ENCODE assay signal across 13 cellular contexts in the genomic region with DNA sequence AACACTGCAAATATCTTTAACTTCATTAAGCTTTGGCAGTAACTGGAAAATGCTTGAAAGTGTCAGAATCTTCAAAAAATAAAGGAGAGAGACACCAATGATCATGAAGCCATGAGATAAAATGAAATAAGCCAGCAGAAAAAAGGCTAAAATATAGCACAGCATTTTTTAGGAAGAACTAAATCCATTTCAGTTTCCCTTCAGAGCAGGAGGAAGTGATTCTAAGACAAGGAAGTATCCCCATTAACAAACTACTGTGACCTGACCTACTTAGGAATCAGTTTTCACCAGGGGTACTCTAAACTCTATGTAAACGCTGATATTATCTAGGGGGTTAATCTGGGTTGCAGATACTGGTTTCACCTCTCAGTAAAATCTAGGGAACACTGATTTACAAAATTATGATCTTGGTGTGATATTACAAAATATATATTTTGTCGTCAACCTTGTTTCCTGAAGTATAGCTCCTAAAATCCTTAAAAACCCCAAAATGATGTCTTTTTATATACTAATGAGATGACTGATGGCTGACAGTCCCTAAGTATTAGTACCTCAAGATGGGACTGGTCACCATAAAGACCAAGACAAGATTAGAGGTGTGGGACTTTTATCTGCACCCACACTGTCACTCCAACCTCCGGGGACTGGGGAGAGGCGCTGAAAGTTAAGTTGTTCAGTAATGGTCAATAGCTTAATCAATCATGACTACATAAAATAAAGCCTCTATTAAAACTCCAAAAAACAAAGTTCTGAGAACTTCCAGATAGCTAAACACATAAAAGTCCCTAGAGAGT. TPM values are rescaled to one million over a fixed set of nuclear protein-coding genes. Genes with fewer than 3 reads are reported as not detected.
A peak's percentile ranks its signal among the peaks of the same experiment; 100 is the strongest.
DNase-seq lines count a peak whose midpoint lies in the region; ATAC-seq and TF ChIP-seq lines count a peak whose summit lies in the region.
"Had no signal": no experiment of that assay in that cellular context is flagged by ENCODE, and none has a peak within 500 bp of the region (broad histone marks: within the 10 kb centered on the region; RNA-seq: fewer than 3 reads in every experiment).

No MANE protein-coding gene starts in this region.

- H3K27ac ChIP-seq in C4-2B, result peak overlapping the region; percentile 60
- peak overlapping the region; percentile 91 for H3K27ac ChIP-seq in KOPT-K1 (ENCODE audit: low read depth, low read length, poor library complexity, severe bottlenecking)
- H3K27ac ChIP-seq: neural progenitor cell had no signal

- H3K4me3 Mint-ChIP-seq in activated CD8-positive, alpha-beta T cell treated with anti-CD3 and anti-CD28 coated beads, Interleukin-2, amount 10 ng/mL, durations not matched to agents 7 days and 5 days, result peak overlapping the region; percentile 60
- peak overlapping the region in 6 of 8 donors; percentile 65 to 100 (median 87) for H3K4me3 Mint-ChIP-seq in naive B cell

- no peaks in the 10 kb centered on the region for H3K27me3 Mint-ChIP-seq in activated CD8-positive, alpha-beta T cell treated with anti-CD3 and anti-CD28 coated beads, Interleukin-2, amount 10 ng/mL, durations not matched to agents 7 days and 5 days (ENCODE audit: low read depth)
- H3K27me3 Mint-ChIP-seq in naive B cell, result no peaks in the 10 kb centered on the region

- POLR2A ChIA-PET in activated CD8-positive, alpha-beta T cell treated with anti-CD3 and anti-CD28 coated beads, Interleukin-2, amount 10 ng/mL, durations not matched to agents 7 days and 5 days (lab: Charles Lee), result interaction anchor here (1.0 to 2.5 kb wide), 7 partner anchors 8 to 223 kb away, joined by 3 to 25 read pairs (median 5); a partner anchor contains a TSS

- H3K9me3 Mint-ChIP-seq in activated CD8-positive, alpha-beta T cell treated with anti-CD3 and anti-CD28 coated beads, Interleukin-2, amount 10 ng/mL, durations not matched to agents 7 days and 5 days (ENCODE audit: insufficient read depth), result no peaks in the 10 kb centered on the region
- H3K9me3 Mint-ChIP-seq in naive B cell, result no peaks in the 10 kb centered on the region

- DNase-seq in activated CD8-positive, alpha-beta T cell treated with anti-CD3 and anti-CD28 coated beads, Interleukin-2, amount 10 ng/mL, durations not matched to agents 7 days and 5 days, result no peak
- DNase-seq in naive B cell, result no peak
- DNase-seq in GOT3 (lab: John Stamatoyannopoulos, UW), result no peak
- no peak for DNase-seq in activated gamma-delta T cell treated with Interleukin-2 at 50 U/mL for 16 hours
- DNase-seq: NCI-H226; stimulated activated CD4-positive, alpha-beta T cell treated with anti-CD3 and anti-CD28 coated beads, Interleukin-2, amount 100 ng/mL, for 24 hours; testis had no signal

- H3K9me3 ChIP-seq in KOPT-K1 (ENCODE audit: insufficient read depth, low read length, poor library complexity, severe bottlenecking), result no peaks in the 10 kb centered on the region
- H3K9me3 ChIP-seq: testis had no signal

- ATAC-seq in activated CD8-positive, alpha-beta T cell treated with anti-CD3 and anti-CD28 coated beads, Interleukin-2, amount 10 ng/mL, durations not matched to agents 7 days and 5 days, result no peak
- ATAC-seq in naive B cell (ENCODE audit: low read depth in 2 of 2) (no peak), GM21825 (IDR thresholded peaks at IDR 0.05; ENCODE audit: unreplicated experiment) (no peak), HG03432 (IDR thresholded peaks at IDR 0.05; ENCODE audit: unreplicated experiment) (no peak)
- ATAC-seq: SK-N-SH treated with all-trans-retinoic acid at 6 μM for 48 hours had no signal

- no peaks in the 10 kb centered on the region for H3K36me3 ChIP-seq in KOPT-K1 (ENCODE audit: insufficient read depth, low read length)
- H3K36me3 ChIP-seq: neural progenitor cell had no signal

- peaks cover 12% of the 10 kb centered on the region for H3K36me3 Mint-ChIP-seq in activated CD8-positive, alpha-beta T cell treated with anti-CD3 and anti-CD28 coated beads, Interleukin-2, amount 10 ng/mL, durations not matched to agents 7 days and 5 days (ENCODE audit: low read depth)
- peaks cover 0 to 7% of the 10 kb centered on the region in 2 donors for H3K36me3 Mint-ChIP-seq in naive B cell

- CTCF ChIA-PET in activated CD8-positive, alpha-beta T cell treated with anti-CD3 and anti-CD28 coated beads, Interleukin-2, amount 10 ng/mL, durations not matched to agents 7 days and 5 days (lab: Charles Lee), result interaction anchor here (0.6 to 1.4 kb wide), 6 partner anchors 13 to 663 kb away, joined by 3 to 4 read pairs (median 3); no protein-coding TSS in a partner anchor

- peak overlapping the region; percentile 89 for H3K27ac Mint-ChIP-seq in activated CD8-positive, alpha-beta T cell treated with anti-CD3 and anti-CD28 coated beads, Interleukin-2, amount 10 ng/mL, durations not matched to agents 7 days and 5 days
- H3K27ac Mint-ChIP-seq in naive B cell, result peak overlapping the region; percentile 39 to 99 (median 92)
- H3K27ac Mint-ChIP-seq: neural progenitor cell had no signal

- peaks cover 44% of the 10 kb centered on the region for H3K4me1 Mint-ChIP-seq in activated CD8-positive, alpha-beta T cell treated with anti-CD3 and anti-CD28 coated beads, Interleukin-2, amount 10 ng/mL, durations not matched to agents 7 days and 5 days (ENCODE audit: low read depth)
- H3K4me1 Mint-ChIP-seq in naive B cell, result peaks cover 26 to 51% (median 38%) of the 10 kb centered on the region in 3 donors

- TF ChIP-seq CTCF in C4-2B (conservative IDR thresholded peaks at IDR 0.05), result no peak

RNA-seq across cellular contexts. Expression of a gene that starts 2.9 kb away (rescaled TPM):
- total RNA-seq in activated CD8-positive, alpha-beta T cell treated with anti-CD3 and anti-CD28 coated beads, Interleukin-2, amount 10 ng/mL, durations not matched to agents 7 days and 5 days, result 100 to 1,000 TPM; 173 to 176 TPM
- 100 to 1,000 TPM; 103 to 178 (median 154) TPM for polyA plus RNA-seq in naive B cell (ENCODE audit: low read depth in 6 of 6)

RNA-seq across cellular contexts. Expression of a gene that starts 7.9 kb away (rescaled TPM):
- 10 to 100 TPM; 22.5 to 24.4 TPM for total RNA-seq in activated CD8-positive, alpha-beta T cell treated with anti-CD3 and anti-CD28 coated beads, Interleukin-2, amount 10 ng/mL, durations not matched to agents 7 days and 5 days
- 1 to 10 TPM in 5 of 6 donors, under 1 TPM in 1; 0.27 to 4.4 (median 3.4) TPM for polyA plus RNA-seq in naive B cell (ENCODE audit: low read depth in 6 of 6)
